In genomic region chr12:120797677-120798642, GRCh38 we compare ENCODE assay signal across 18 cellular contexts.
DNase-seq lines count a peak whose midpoint lies in the region; ATAC-seq, FAIRE-seq and TF ChIP-seq lines count a peak whose summit lies in the region.
"Had no signal": no experiment of that assay in that cellular context is flagged by ENCODE, and none has a peak within 500 bp of the region (broad histone marks: within the 10 kb centered on the region; RNA-seq: fewer than 3 reads in every experiment).

No MANE protein-coding gene starts in this region.

- H3K27ac Mint-ChIP-seq in activated CD4-positive, alpha-beta T cell treated with anti-CD3 and anti-CD28 coated beads for 36 hours, result peak overlapping the region; percentile 83
- H3K27ac Mint-ChIP-seq in activated CD4-positive, alpha-beta T cell treated with anti-CD3 and anti-CD28 coated beads, Interleukin-2, amount 10 ng/mL, durations not matched to agents 7 days and 5 days, result no peak overlapping the region
- H3K27ac Mint-ChIP-seq: activated naive CD8-positive, alpha-beta T cell treated with anti-CD3 and anti-CD28 coated beads, Interleukin-2, amount 10 ng/mL, durations not matched to agents 7 days and 5 days; CD4-positive, CD25-positive, alpha-beta regulatory T cell; GM23338 had no signal

- peaks cover 26% of the 10 kb centered on the region for H3K9me3 Mint-ChIP-seq in activated CD4-positive, alpha-beta T cell treated with anti-CD3 and anti-CD28 coated beads for 36 hours (ENCODE audit: low read depth)
- peaks cover 39% of the 10 kb centered on the region for H3K9me3 Mint-ChIP-seq in activated CD4-positive, alpha-beta T cell treated with anti-CD3 and anti-CD28 coated beads, Interleukin-2, amount 10 ng/mL, durations not matched to agents 7 days and 5 days

- ATAC-seq in activated CD4-positive, alpha-beta T cell treated with anti-CD3 and anti-CD28 coated beads for 36 hours, result peak; percentile 76
- ATAC-seq in GM21360 (IDR thresholded peaks at IDR 0.05; ENCODE audit: unreplicated experiment), result no peak
- ATAC-seq: GM23338 had no signal

- H3K4me3 Mint-ChIP-seq in activated CD4-positive, alpha-beta T cell treated with anti-CD3 and anti-CD28 coated beads for 36 hours, result no peak overlapping the region
- no peak overlapping the region for H3K4me3 Mint-ChIP-seq in activated CD4-positive, alpha-beta T cell treated with anti-CD3 and anti-CD28 coated beads, Interleukin-2, amount 10 ng/mL, durations not matched to agents 7 days and 5 days
- H3K4me3 Mint-ChIP-seq: activated naive CD8-positive, alpha-beta T cell treated with anti-CD3 and anti-CD28 coated beads, Interleukin-2, amount 10 ng/mL, durations not matched to agents 7 days and 5 days; CD4-positive, CD25-positive, alpha-beta regulatory T cell; GM23338 had no signal

- FAIRE-seq in H54 (lab: Jason Lieb, UNC), result no peak

- peak; percentile 18 for TF ChIP-seq CTCF in GM12873 (IDR thresholded peaks at IDR 0.05; ENCODE audit: insufficient read depth, low read depth, low read length, missing control alignments)

- intact Hi-C loops in activated CD4-positive, alpha-beta T cell treated with anti-CD3 and anti-CD28 coated beads for 36 hours (cut with DNase I, micrococcal nuclease), result loop anchor here (1.0 to 5.0 kb wide), 3 partner anchors 15 to 239 kb away; partner anchors contain the start of gene OASL (in 1 of the 2)

- no peaks in the 10 kb centered on the region for H3K27me3 Mint-ChIP-seq in activated CD4-positive, alpha-beta T cell treated with anti-CD3 and anti-CD28 coated beads for 36 hours
- H3K27me3 Mint-ChIP-seq in activated CD4-positive, alpha-beta T cell treated with anti-CD3 and anti-CD28 coated beads, Interleukin-2, amount 10 ng/mL, durations not matched to agents 7 days and 5 days, result no peaks in the 10 kb centered on the region
- H3K27me3 Mint-ChIP-seq: activated naive CD8-positive, alpha-beta T cell treated with anti-CD3 and anti-CD28 coated beads, Interleukin-2, amount 10 ng/mL, durations not matched to agents 7 days and 5 days; CD4-positive, CD25-positive, alpha-beta regulatory T cell had no signal

- peaks cover 41% of the 10 kb centered on the region for H3K36me3 Mint-ChIP-seq in activated CD4-positive, alpha-beta T cell treated with anti-CD3 and anti-CD28 coated beads for 36 hours (ENCODE audit: low read depth)
- peaks cover 45% of the 10 kb centered on the region for H3K36me3 Mint-ChIP-seq in activated CD4-positive, alpha-beta T cell treated with anti-CD3 and anti-CD28 coated beads, Interleukin-2, amount 10 ng/mL, durations not matched to agents 7 days and 5 days (ENCODE audit: low read depth)

- no peak for TF ChIP-seq POLR2A in H54 (IDR thresholded peaks at IDR 0.05; ENCODE audit: low read depth, low read length)

- DNase-seq in activated CD4-positive, alpha-beta T cell treated with anti-CD3 and anti-CD28 coated beads for 36 hours, result peak; percentile 30
- DNase-seq in activated CD4-positive, alpha-beta T cell treated with anti-CD3 and anti-CD28 coated beads, Interleukin-2, amount 10 ng/mL, durations not matched to agents 7 days and 5 days, result no peak
- DNase-seq in M059J (ENCODE audit: low read depth) (peak; percentile 27), left kidney (ENCODE audit: low read depth, low spot score) (peak; percentile 18), H54 (ENCODE audit: insufficient read length, low spot score) (no peak)
- no peak for DNase-seq in stimulated activated naive CD4-positive, alpha-beta T cell treated with Interleukin-2 at 50 U/mL for 16 hours (lab: John Stamatoyannopoulos, UW)
- DNase-seq: 8988T; activated naive CD8-positive, alpha-beta T cell treated with anti-CD3 and anti-CD28 coated beads, Interleukin-2, amount 10 ng/mL, durations not matched to agents 7 days and 5 days; caudate nucleus; CD4-positive, CD25-positive, alpha-beta regulatory T cell; effector CD8-positive, alpha-beta T cell; hypothalamus; NCI-H1105 treated with DMSO at 0.1 percent for 48 hours; posterior cingulate gyrus; SHP77 had no signal

- POLR2A ChIA-PET in activated CD4-positive, alpha-beta T cell treated with anti-CD3 and anti-CD28 coated beads for 36 hours (lab: Charles Lee), result interaction anchor here (0.7 kb wide), 1 partner anchor 37 kb away, joined by 3 read pairs; no protein-coding TSS in a partner anchor
- POLR2A ChIA-PET in activated CD4-positive, alpha-beta T cell treated with anti-CD3 and anti-CD28 coated beads, Interleukin-2, amount 10 ng/mL, durations not matched to agents 7 days and 5 days (lab: Charles Lee), result no interaction called here

- H3K4me1 Mint-ChIP-seq in activated CD4-positive, alpha-beta T cell treated with anti-CD3 and anti-CD28 coated beads for 36 hours, result peaks cover 65% of the 10 kb centered on the region
- H3K4me1 Mint-ChIP-seq in activated CD4-positive, alpha-beta T cell treated with anti-CD3 and anti-CD28 coated beads, Interleukin-2, amount 10 ng/mL, durations not matched to agents 7 days and 5 days, result peaks cover 38% of the 10 kb centered on the region

- CTCF ChIA-PET in activated CD4-positive, alpha-beta T cell treated with anti-CD3 and anti-CD28 coated beads for 36 hours (lab: Charles Lee), result interaction anchor here (0.6 to 1.2 kb wide), 4 partner anchors 25 to 128 kb away, joined by 3 to 7 read pairs (median 4); no protein-coding TSS in a partner anchor
- CTCF ChIA-PET in activated CD4-positive, alpha-beta T cell treated with anti-CD3 and anti-CD28 coated beads, Interleukin-2, amount 10 ng/mL, durations not matched to agents 7 days and 5 days (lab: Charles Lee), result no interaction called here

Comparison
In these comparisons a context has a peak if more than half of its experiments do, and no peak if none do; other contexts are left out.
1. DNase-seq: peak in activated CD4-positive, alpha-beta T cell treated with anti-CD3 and anti-CD28 coated beads for 36 hours (single experiment), M059J (single experiment) and left kidney (single experiment); none in activated CD4-positive, alpha-beta T cell treated with anti-CD3 and anti-CD28 coated beads, Interleukin-2, amount 10 ng/mL, durations not matched to agents 7 days and 5 days (single experiment), stimulated activated naive CD4-positive, alpha-beta T cell treated with Interleukin-2 at 50 U/mL for 16 hours (single experiment) and H54 (single experiment).